10 cellular contexts compared by ENCODE assay signal in the genomic region with DNA sequence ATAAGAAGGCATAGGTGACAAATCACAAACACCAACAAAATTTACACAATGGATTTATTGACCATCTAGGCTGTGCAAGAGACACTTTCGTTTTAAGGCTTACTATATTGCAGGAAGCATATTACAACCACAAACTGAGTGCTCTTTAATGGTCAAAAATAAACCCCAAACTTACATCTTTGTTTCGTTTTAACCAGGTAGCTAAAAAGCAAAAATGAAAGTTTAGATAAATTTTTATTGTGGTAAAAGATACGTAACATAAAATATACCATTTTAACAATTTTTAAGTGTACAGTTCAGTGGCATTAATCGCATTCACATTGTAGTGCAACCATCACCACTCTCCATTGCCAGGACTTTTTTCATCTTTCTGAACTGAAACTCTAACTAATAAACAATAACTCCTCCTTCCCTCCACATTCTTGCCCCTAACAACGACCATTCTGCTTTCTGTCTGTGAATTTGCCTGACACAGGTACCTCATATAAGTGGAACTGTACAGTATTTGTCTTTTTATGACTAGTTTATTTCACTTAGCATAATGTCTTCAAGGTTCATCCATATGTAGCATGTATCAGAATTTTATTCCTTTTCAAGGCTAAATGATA. TPM values are rescaled to one million over a fixed set of nuclear protein-coding genes. Genes with fewer than 3 reads are reported as not detected.
DNase-seq lines count a peak whose midpoint lies in the region; ATAC-seq, FAIRE-seq and TF ChIP-seq lines count a peak whose summit lies in the region.
"Had no signal": no experiment of that assay in that cellular context is flagged by ENCODE, and none has a peak within 500 bp of the region (broad histone marks: within the 10 kb centered on the region; RNA-seq: fewer than 3 reads in every experiment).

No MANE protein-coding gene starts in this region.

- no peaks in the 10 kb centered on the region for H3K9me2 ChIP-seq in OCI-LY7 (ENCODE audit: insufficient read depth, low read length)

- no peak for FAIRE-seq in D721Med (lab: Jason Lieb, UNC)

- H3K4me3 ChIP-seq in BLaER1 treated with 17β-estradiol and CSF1 and Interleukin-3, amounts not matched to agents 10 nM and 100 nM = no peak overlapping the region
- peak overlapping the region; percentile 20 for H3K4me3 ChIP-seq in OCI-LY7 (ENCODE audit: low read depth, low read length, poor library complexity, severe bottlenecking)
- no peak overlapping the region for H3K4me3 ChIP-seq in MG63
- H3K4me3 ChIP-seq in transverse colon = no peak overlapping the region

- no peaks in the 10 kb centered on the region for H3K79me2 ChIP-seq in OCI-LY7 (ENCODE audit: insufficient read depth, low read depth, low read length)

- in situ Hi-C loops in transverse colon (cut with MboI; ENCODE audit: low pct_ligation_motif_present in 1 of 4, low pct_unique_long_range_greater_than_20kb in 1 of 4, low sequenced_read_pairs in 3 of 4) = no loop called here

- H3K27me3 ChIP-seq in BLaER1 treated with 17β-estradiol and CSF1 and Interleukin-3, amounts not matched to agents 10 nM and 100 nM = no peaks in the 10 kb centered on the region
- H3K27me3 ChIP-seq in MG63 (no peaks in the 10 kb centered on the region; the same call in 1 of the 2 replicates), transverse colon (no peaks in the 10 kb centered on the region)

- peak overlapping the region; percentile 11 to 58 (median 43); a peak in 21 of 22 replicates for H3K4me2 ChIP-seq in BLaER1 treated with 17β-estradiol and CSF1 and Interleukin-3, amounts not matched to agents 10 nM and 100 nM
- H3K4me2 ChIP-seq in OCI-LY7 (ENCODE audit: low read length) = peak overlapping the region; percentile 64

- peaks cover 50 to 60% (median 54%) of the 10 kb centered on the region in 10 experiments for H3K4me1 ChIP-seq in BLaER1 treated with 17β-estradiol and CSF1 and Interleukin-3, amounts not matched to agents 10 nM and 100 nM
- H3K4me1 ChIP-seq in OCI-LY7 (ENCODE audit: insufficient read depth, low read length, poor library complexity, severe bottlenecking) (peaks cover 35% of the 10 kb centered on the region), transverse colon (no peaks in the 10 kb centered on the region)

- no peak for TF ChIP-seq EP300 in transverse colon (IDR thresholded peaks at IDR 0.05; ENCODE audit: low read depth)

- TF ChIP-seq CTCF in OCI-LY7 (conservative IDR thresholded peaks at IDR 0.05; ENCODE audit: low read length) (no peak), D721Med (IDR thresholded peaks at IDR 0.05; ENCODE audit: insufficient read depth, missing control alignments) (no peak), transverse colon (IDR thresholded peaks at IDR 0.05) (no peak)

- H3K9me3 ChIP-seq in BLaER1 treated with 17β-estradiol and CSF1 and Interleukin-3, amounts not matched to agents 10 nM and 100 nM (replicated peaks in 1 of 11) = peaks cover 0 to 8% (median 6%) of the 10 kb centered on the region in 11 experiments; a peak in 13 of 22 replicates
- peaks cover 6% of the 10 kb centered on the region; the same call in 1 of the 2 replicates for H3K9me3 ChIP-seq in OCI-LY7 (ENCODE audit: low read length)
- H3K9me3 ChIP-seq in MG63 = no peaks in the 10 kb centered on the region
- no peaks in the 10 kb centered on the region for H3K9me3 ChIP-seq in transverse colon

- intact Hi-C loops in OCI-LY7 (cut with micrococcal nuclease; ENCODE audit: unreplicated experiment) (loop anchor here (2.0 kb wide), 1 partner anchor 31 kb away; no protein-coding TSS in a partner anchor), transverse colon (cut with DNase I; ENCODE audit: low total_unique reads) (no loop called here)

- BruUV-seq in OCI-LY7 (replicated peaks; lab: Mats Ljungman, UMichigan) = no TSS peak

- H4K20me1 ChIP-seq in BLaER1 treated with 17β-estradiol and CSF1 and Interleukin-3, amounts not matched to agents 10 nM and 100 nM = no peaks in the 10 kb centered on the region
- H4K20me1 ChIP-seq in OCI-LY7 (ENCODE audit: insufficient read depth, low read length) = no peaks in the 10 kb centered on the region

- peak overlapping the region in 2 of 11 experiments; percentile 4 to 83; a peak in 3 of 22 replicates for H3K27ac ChIP-seq in BLaER1 treated with 17β-estradiol and CSF1 and Interleukin-3, amounts not matched to agents 10 nM and 100 nM
- H3K27ac ChIP-seq in OCI-LY7 (ENCODE audit: low read depth, low read length, poor library complexity, severe bottlenecking) = no peak overlapping the region
- peak overlapping the region in 1 of 4 donors; percentile 11 for H3K27ac ChIP-seq in transverse colon

- H3K36me3 ChIP-seq in BLaER1 treated with 17β-estradiol and CSF1 and Interleukin-3, amounts not matched to agents 10 nM and 100 nM = no peaks in the 10 kb centered on the region
- H3K36me3 ChIP-seq in OCI-LY7 (ENCODE audit: insufficient read depth, low read length) = no peaks in the 10 kb centered on the region
- no peaks in the 10 kb centered on the region for H3K36me3 ChIP-seq in MG63
- H3K36me3 ChIP-seq in transverse colon = no peaks in the 10 kb centered on the region

- H3K9ac ChIP-seq in BLaER1 treated with 17β-estradiol and CSF1 and Interleukin-3, amounts not matched to agents 10 nM and 100 nM = no peak overlapping the region

- TF ChIP-seq POLR2A in transverse colon (IDR thresholded peaks at IDR 0.05) = no peak

- ATAC-seq in GM18909 (IDR thresholded peaks at IDR 0.05; ENCODE audit: poor library complexity, unreplicated experiment) (peak; percentile 75), HG02798 (IDR thresholded peaks at IDR 0.05; ENCODE audit: poor library complexity, unreplicated experiment) (peak; percentile 67)

- DNase-seq in OCI-LY7 (ENCODE audit: low spot score) (no peak), NCI-H1436 (lab: John Stamatoyannopoulos, UW) (no peak), D721Med (ENCODE audit: insufficient read length, low spot score) (no peak), MG63 (no peak), transverse colon (no peak)
- DNase-seq: H7; stimulated activated CD4-positive, alpha-beta T cell treated with anti-CD3 and anti-CD28 coated beads, Interleukin-2, amount 100 ng/mL, for 48 hours had no signal

- peak overlapping the region; percentile 95 for H2AFZ ChIP-seq in OCI-LY7 (ENCODE audit: low read length)

- POLR2A ChIA-PET in OCI-LY7 (lab: Charles Lee) = interaction anchor here (0.6 to 2.9 kb wide), 6 partner anchors 11 to 63 kb away, joined by 3 to 13 read pairs (median 4); no protein-coding TSS in a partner anchor

- CTCF ChIA-PET in OCI-LY7 (lab: Charles Lee; ENCODE audit: unreplicated experiment) = interaction anchor here (2.0 kb wide), 1 partner anchor 41 kb away, joined by 5 read pairs; no protein-coding TSS in a partner anchor

- WGBS in transverse colon (ENCODE audit: low coverage in 1 of 2), 2 donors = 50 to 52% methylated on average over 5 of the region's 5 CpGs

RNA-seq across cellular contexts. Expression of a gene that starts 32.3 kb away (rescaled TPM):
- total RNA-seq in OCI-LY7 (2014; rRNA removed; shearing (Covaris generic)) = 133 and 149 TPM in 2 replicates
- total RNA-seq in OCI-LY7 (2022) (171 and 215 TPM in 2 replicates), transverse colon (100 to 1,000 TPM in 1 of 4 donors, 10 to 100 TPM in 3; 35.4 to 213 (median 49.5) TPM)
- 4.5 TPM in 2 replicates for total RNA-seq in MG63 (2014; rRNA removed; shearing (Covaris generic); ENCODE audit: low replicate concordance)
